In the genomic region with DNA sequence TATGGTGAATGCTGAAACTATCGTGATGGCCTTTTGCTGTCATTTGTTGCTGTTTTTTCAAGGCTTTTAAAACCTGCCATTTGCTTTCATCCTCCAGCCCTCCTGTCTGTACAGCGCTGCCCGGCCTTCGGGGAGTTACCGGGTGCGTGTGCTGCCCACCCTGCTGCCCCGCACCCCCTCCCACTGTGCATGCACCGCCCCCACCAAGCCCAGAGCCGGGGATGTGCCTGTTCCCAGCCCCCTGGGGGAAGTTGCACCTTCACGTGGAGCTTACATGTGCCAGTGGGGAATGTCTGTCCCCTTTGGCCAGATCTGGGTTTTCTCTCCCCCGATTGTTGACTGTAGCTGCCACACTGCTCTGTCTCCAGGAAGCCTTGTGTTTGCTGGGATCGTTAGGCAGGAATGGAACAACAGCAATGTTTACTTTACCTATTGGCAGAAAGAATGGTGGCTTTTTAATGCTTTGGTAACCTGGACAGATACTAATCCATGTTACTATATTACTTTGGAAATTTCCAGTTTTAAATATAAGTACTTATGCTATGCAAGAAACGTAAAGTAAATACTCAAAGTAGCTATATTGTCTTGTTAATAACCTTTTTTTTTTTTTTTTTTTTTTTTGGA, we compare ENCODE assay signal across 10 cellular contexts.
DNase-seq lines count a peak whose midpoint lies in the region; FAIRE-seq and TF ChIP-seq lines count a peak whose summit lies in the region.
"Had no signal": no experiment of that assay in that cellular context is flagged by ENCODE, and none has a peak within 500 bp of the region (broad histone marks: within the 10 kb centered on the region; RNA-seq: fewer than 3 reads in every experiment).

No MANE protein-coding gene starts in this region.

- peak overlapping the region; percentile 88 for H3K27ac ChIP-seq in stomach smooth muscle (ENCODE audit: low read length)

- FAIRE-seq in GM12892 (lab: Jason Lieb, UNC) = no peak
- FAIRE-seq: A204.1 had no signal

- H3K27ac Mint-ChIP-seq in activated CD4-positive, alpha-beta memory T cell treated with anti-CD3 and anti-CD28 coated beads, Interleukin-2, amount 10 ng/mL, durations not matched to agents 7 days and 5 days = peak overlapping the region; percentile 60

- POLR2A ChIA-PET in activated CD4-positive, alpha-beta memory T cell treated with anti-CD3 and anti-CD28 coated beads, Interleukin-2, amount 10 ng/mL, durations not matched to agents 7 days and 5 days (lab: Charles Lee) = interaction anchor here (0.9 to 3.1 kb wide), 2 partner anchors 30 to 60 kb away, joined by 3 to 15 read pairs; no protein-coding TSS in a partner anchor

- H3K36me3 Mint-ChIP-seq in activated CD4-positive, alpha-beta memory T cell treated with anti-CD3 and anti-CD28 coated beads, Interleukin-2, amount 10 ng/mL, durations not matched to agents 7 days and 5 days (ENCODE audit: low read depth) = peaks cover 54% of the 10 kb centered on the region

- TF ChIP-seq POLR2A in GM12892 (IDR thresholded peaks at IDR 0.05; ENCODE audit: low read depth, low read length) = no peak

- no peaks in the 10 kb centered on the region for H3K9me3 Mint-ChIP-seq in activated CD4-positive, alpha-beta memory T cell treated with anti-CD3 and anti-CD28 coated beads, Interleukin-2, amount 10 ng/mL, durations not matched to agents 7 days and 5 days
- H3K9me3 Mint-ChIP-seq: T-helper 2 cell treated with Interferon-gamma antibody and Interleukin-4, amounts not matched to agents 5 μg/mL and 100 μg/mL, for 36 hours had no signal

- DNase-seq in NCI-H1105 treated with DMSO at 0.1 percent for 48 hours (lab: John Stamatoyannopoulos, UW) (peak; percentile 32), NCI-H1105 (lab: John Stamatoyannopoulos, UW) (no peak), left kidney (ENCODE audit: low read depth, low spot score) (peak; percentile 58), NCI-H82 treated with DMSO at 0.1 percent for 48 hours (lab: John Stamatoyannopoulos, UW; ENCODE audit: unreplicated experiment) (no peak), GM12892 (ENCODE audit: insufficient read length) (no peak), LoVo (ENCODE audit: low spot score) (no peak)
- DNase-seq in activated CD4-positive, alpha-beta memory T cell treated with anti-CD3 and anti-CD28 coated beads, Interleukin-2, amount 10 ng/mL, durations not matched to agents 7 days and 5 days = no peak

- peaks cover 47% of the 10 kb centered on the region for H3K4me1 Mint-ChIP-seq in activated CD4-positive, alpha-beta memory T cell treated with anti-CD3 and anti-CD28 coated beads, Interleukin-2, amount 10 ng/mL, durations not matched to agents 7 days and 5 days

- H3K9ac ChIP-seq in stomach smooth muscle (ENCODE audit: low read length in 2 of 2) = peak overlapping the region in 1 of 2 donors; percentile 71

- H3K9me3 ChIP-seq in stomach smooth muscle (ENCODE audit: control insufficient read depth in 2 of 2, low read length in 2 of 2) = no peaks in the 10 kb centered on the region

- no peak overlapping the region for H3K4me3 Mint-ChIP-seq in activated CD4-positive, alpha-beta memory T cell treated with anti-CD3 and anti-CD28 coated beads, Interleukin-2, amount 10 ng/mL, durations not matched to agents 7 days and 5 days
- H3K4me3 Mint-ChIP-seq: T-helper 2 cell treated with Interferon-gamma antibody and Interleukin-4, amounts not matched to agents 5 μg/mL and 100 μg/mL, for 36 hours had no signal

- no peaks in the 10 kb centered on the region for H3K27me3 ChIP-seq in stomach smooth muscle (ENCODE audit: control insufficient read depth in 1 of 2, insufficient read depth in 2 of 2, low read length in 2 of 2)

- H3K27me3 Mint-ChIP-seq in activated CD4-positive, alpha-beta memory T cell treated with anti-CD3 and anti-CD28 coated beads, Interleukin-2, amount 10 ng/mL, durations not matched to agents 7 days and 5 days = no peaks in the 10 kb centered on the region

- H3K4me3 ChIP-seq in stomach smooth muscle (ENCODE audit: low read length in 2 of 2) = peak overlapping the region; percentile 44 to 54

- CTCF ChIA-PET in activated CD4-positive, alpha-beta memory T cell treated with anti-CD3 and anti-CD28 coated beads, Interleukin-2, amount 10 ng/mL, durations not matched to agents 7 days and 5 days (lab: Charles Lee) = interaction anchor here (0.6 to 3.3 kb wide), 5 partner anchors 11 to 61 kb away, joined by 3 to 18 read pairs (median 5); no protein-coding TSS in a partner anchor

- peaks cover 0 to 4% of the 10 kb centered on the region in 2 donors for H3K36me3 ChIP-seq in stomach smooth muscle (ENCODE audit: control insufficient read depth in 2 of 2, insufficient read depth in 2 of 2, low read length in 2 of 2)

- H3K4me1 ChIP-seq in stomach smooth muscle (ENCODE audit: control insufficient read depth, insufficient read depth, low read length) = peaks cover 71% of the 10 kb centered on the region

Comparison
In these comparisons a context has a peak if more than half of its experiments do, and no peak if none do; other contexts are left out.
1. DNase-seq: peak in NCI-H1105 treated with DMSO at 0.1 percent for 48 hours (single experiment) and left kidney (single experiment); none in NCI-H1105 (single experiment), activated CD4-positive, alpha-beta memory T cell treated with anti-CD3 and anti-CD28 coated beads, Interleukin-2, amount 10 ng/mL, durations not matched to agents 7 days and 5 days (single experiment), NCI-H82 treated with DMSO at 0.1 percent for 48 hours (single experiment), GM12892 (single experiment) and LoVo (single experiment).